29 cellular contexts compared by ENCODE assay signal in the genomic region with DNA sequence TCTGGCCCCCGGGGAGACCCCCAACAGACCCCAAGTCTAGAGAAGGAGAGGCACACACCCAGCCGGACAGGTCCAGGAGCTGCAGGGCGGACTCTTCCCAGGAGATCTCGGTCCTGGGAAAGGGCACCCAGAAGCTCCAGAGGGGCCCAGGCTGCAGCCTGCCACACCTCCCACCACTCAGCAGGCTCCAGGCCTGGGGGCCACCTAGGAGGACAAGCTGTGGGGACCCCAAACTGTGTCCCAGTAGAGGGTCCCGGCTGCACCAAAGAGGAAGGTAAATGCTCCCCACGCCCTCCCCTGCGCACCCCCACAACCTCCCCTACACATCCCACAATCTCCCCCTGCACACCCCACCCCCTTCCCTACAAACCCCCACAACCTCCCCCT. TPM values are rescaled to one million over a fixed set of nuclear protein-coding genes. Genes with fewer than 3 reads are reported as not detected.
"Had no signal": no experiment of that assay in that cellular context is flagged by ENCODE, and none has a peak within 500 bp of the region (broad histone marks: within the 10 kb centered on the region; RNA-seq: fewer than 3 reads in every experiment).

No MANE protein-coding gene starts in this region.

- H3K4me1 Mint-ChIP-seq: mesothelial cell of epicardium; nephron; stimulated activated naive B cell treated with anti-CD40 and anti-IgM and Interleukin-4, amounts not matched to agents 10 μg/mL and 1 μg/mL and 100 μg/mL, for 72 hours had no signal

- H3K9me3 ChIP-seq: gastrocnemius medialis, mucosa of descending colon, ovary, psoas muscle, sigmoid colon, stomach, testis, tibial artery had no signal

- H3K27ac Mint-ChIP-seq: mesothelial cell of epicardium; naive B cell; nephron; stimulated activated naive B cell treated with anti-CD40 and anti-IgM and Interleukin-4, amounts not matched to agents 10 μg/mL and 1 μg/mL and 100 μg/mL, for 72 hours; type B pancreatic cell had no signal

- H3K4me1 ChIP-seq: gastrocnemius medialis, heart left ventricle, psoas muscle, sigmoid colon, stomach, testis, tibial artery had no signal

- H3K4me3 Mint-ChIP-seq: mesothelial cell of epicardium; naive B cell; nephron; stimulated activated naive B cell treated with anti-CD40 and anti-IgM and Interleukin-4, amounts not matched to agents 10 μg/mL and 1 μg/mL and 100 μg/mL, for 72 hours; type B pancreatic cell had no signal

- H3K36me3 Mint-ChIP-seq: naive B cell had no signal

- H3K9me3 Mint-ChIP-seq: type B pancreatic cell had no signal

- H3K36me3 ChIP-seq: gastrocnemius medialis, heart left ventricle, ovary, sigmoid colon, stomach, tibial artery had no signal

- H3K27me3 Mint-ChIP-seq: type B pancreatic cell had no signal

- H3K27ac ChIP-seq: dorsolateral prefrontal cortex, epithelial cell of prostate, gastrocnemius medialis, heart left ventricle, hepatocyte, ovary, psoas muscle, sigmoid colon, stomach, testis, tibial artery had no signal

- DNase-seq: dorsolateral prefrontal cortex; effector CD4-positive, alpha-beta T cell; foreskin fibroblast; gastrocnemius medialis; kidney; mesenchymal stem cell; mucosa of descending colon; naive B cell; occipital lobe; ovary; psoas muscle; sigmoid colon; stimulated activated CD4-positive, alpha-beta T cell treated with anti-CD3 and anti-CD28 coated beads, Interleukin-2, amount 100 ng/mL, for 24 hours; stimulated activated CD4-positive, alpha-beta T cell treated with anti-CD3 and anti-CD28 coated beads, Interleukin-4, amount 100 ng/mL, for 24 hours; stimulated activated naive B cell treated with anti-CD40 and anti-IgM and Interleukin-4, amounts not matched to agents 10 μg/mL and 1 μg/mL and 100 μg/mL, for 72 hours; stomach; testis; tibial artery had no signal

- H3K27me3 ChIP-seq: hepatocyte, ovary, sigmoid colon, testis had no signal

- H3K4me3 ChIP-seq: dorsolateral prefrontal cortex, gastrocnemius medialis, heart left ventricle, hepatocyte, mucosa of descending colon, ovary, psoas muscle, sigmoid colon, stomach, testis, tibial artery had no signal

- ATAC-seq: esophagus mucosa; gastrocnemius medialis; heart left ventricle; left lobe of liver; mucosa of descending colon; psoas muscle; stimulated activated naive B cell treated with anti-CD40 and anti-IgM and Interleukin-4, amounts not matched to agents 10 μg/mL and 1 μg/mL and 100 μg/mL, for 72 hours had no signal

RNA-seq across cellular contexts. Expression of gene PLEKHG4B, which starts 48.5 kb away (rescaled TPM):
- total RNA-seq: gastrocnemius medialis, psoas muscle had no signal

RNA-seq across cellular contexts. Expression of gene LRRC14B, which starts 50.9 kb away (rescaled TPM):
- total RNA-seq: esophagus mucosa, hepatocyte, kidney, left lobe of liver, lung microvascular endothelial cell, mucosa of descending colon, occipital lobe, renal cortical epithelial cell, subcutaneous adipose tissue had no signal
